Comparison of ENCODE assay signal across 12 cellular contexts in the genomic region with DNA sequence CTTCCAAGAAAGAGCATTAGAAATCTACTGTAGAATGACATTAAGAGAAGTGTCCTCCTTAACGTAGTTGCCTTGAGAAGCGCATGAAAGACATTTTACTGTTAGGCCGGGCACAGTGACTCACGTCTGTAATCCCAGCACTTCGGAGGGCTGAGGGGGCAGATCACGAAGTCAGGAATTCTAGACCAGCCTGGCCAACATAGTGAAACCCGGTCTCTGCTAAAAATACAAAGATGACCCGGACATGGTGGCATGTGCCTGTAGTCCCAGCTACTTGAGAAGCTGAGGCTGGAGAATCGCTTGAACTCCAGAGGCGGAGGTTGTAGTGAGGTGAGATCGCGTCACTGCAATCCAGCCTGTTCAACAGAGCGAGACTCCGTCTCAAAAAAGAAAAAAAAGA.
"Had no signal": no experiment of that assay in that cellular context is flagged by ENCODE, and none has a peak within 500 bp of the region (broad histone marks: within the 10 kb centered on the region; RNA-seq: fewer than 3 reads in every experiment).

No MANE protein-coding gene starts in this region.

- DNase-seq: activated CD4-positive, alpha-beta T cell treated with anti-CD3 and anti-CD28 coated beads, Interleukin-2, amount 50 U/mL, for 4 hours; activated CD4-positive, CD25-positive, alpha-beta regulatory T cell treated with anti-CD3 and anti-CD28 coated beads, Interleukin-2, amount 50 U/mL, for 72 hours; anterior cingulate cortex; dorsolateral prefrontal cortex; mammary epithelial cell; mucosa of descending colon; stimulated activated CD4-positive, alpha-beta T cell treated with anti-CD3 and anti-CD28 coated beads, Interleukin-4, amount 100 ng/mL, for 1 hour; stimulated activated CD8-positive, alpha-beta memory T cell treated with anti-CD3 and anti-CD28 coated beads, Interleukin-4, amount 100 ng/mL, for 48 hours; SW 1271 had no signal

- H3K9me3 Mint-ChIP-seq: activated naive CD4-positive, alpha-beta T cell treated with anti-CD3 and anti-CD28 coated beads, Interleukin-2, amount 50 U/mL, for 24 hours had no signal

- H3K36me3 ChIP-seq: esophagus muscularis mucosa had no signal

- H3K36me3 Mint-ChIP-seq: activated naive CD4-positive, alpha-beta T cell treated with anti-CD3 and anti-CD28 coated beads, Interleukin-2, amount 50 U/mL, for 24 hours had no signal

- ATAC-seq: left lobe of liver, mucosa of descending colon had no signal

- H3K4me3 Mint-ChIP-seq: activated naive CD4-positive, alpha-beta T cell treated with anti-CD3 and anti-CD28 coated beads, Interleukin-2, amount 50 U/mL, for 24 hours had no signal

- H3K4me3 ChIP-seq: dorsolateral prefrontal cortex, esophagus muscularis mucosa, mucosa of descending colon had no signal

- H3K9me3 ChIP-seq: esophagus muscularis mucosa, mucosa of descending colon had no signal

- H3K27ac Mint-ChIP-seq: activated naive CD4-positive, alpha-beta T cell treated with anti-CD3 and anti-CD28 coated beads, Interleukin-2, amount 50 U/mL, for 24 hours had no signal

- H3K27ac ChIP-seq: dorsolateral prefrontal cortex, esophagus muscularis mucosa had no signal

- H3K27me3 Mint-ChIP-seq: activated naive CD4-positive, alpha-beta T cell treated with anti-CD3 and anti-CD28 coated beads, Interleukin-2, amount 50 U/mL, for 24 hours had no signal

- H3K27me3 ChIP-seq: dorsolateral prefrontal cortex, esophagus muscularis mucosa had no signal
